1 cellular context compared by ENCODE assay signal in genomic region chr10:86585037-86585725, GRCh38.
TF ChIP-seq lines count a peak whose summit lies in the region.

No MANE protein-coding gene starts in this region.

TF ChIP-seq in liver, 16 proteins besides CTCF, POLR2A, EP300 and RAD21 (continued from another document):
- no peak for TF ChIP-seq REST (IDR thresholded peaks at IDR 0.05)
TF ChIP-seq in liver: peak in this region for 0.
